ENCODE assay signal across 8 cellular contexts in the genomic region with DNA sequence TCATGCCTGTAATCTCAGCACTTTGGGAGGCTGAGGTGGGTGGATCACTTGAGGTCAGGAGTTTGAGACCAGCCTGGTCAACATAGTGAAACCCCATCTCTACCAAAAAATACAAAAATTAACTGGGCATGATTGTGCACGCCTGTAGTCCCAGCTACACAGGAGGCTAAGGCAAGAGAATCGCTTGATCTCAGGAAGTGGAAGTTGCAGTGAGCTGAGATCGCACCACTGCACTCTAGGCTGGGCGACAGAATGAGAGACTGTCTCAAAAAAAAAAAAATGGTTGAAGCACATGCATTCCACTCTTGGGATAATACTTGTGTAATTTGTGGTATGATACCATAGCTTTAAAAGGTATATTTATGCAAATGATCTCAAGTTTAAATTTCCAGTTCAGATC. TPM values are rescaled to one million over a fixed set of nuclear protein-coding genes. Genes with fewer than 3 reads are reported as not detected.
A peak's percentile ranks its signal among the peaks of the same experiment; 100 is the strongest.
DNase-seq lines count a peak whose midpoint lies in the region; ATAC-seq and TF ChIP-seq lines count a peak whose summit lies in the region.
"Not testable (repeated sequence)": the region's sequence is repeated elsewhere in the genome, so short reads cannot be mapped to it uniquely, and the experiment has no call there.

No MANE protein-coding gene starts in this region.

- not testable (repeated sequence) for H3K27me3 ChIP-seq in CD8-positive, alpha-beta memory T cell (ENCODE audit: insufficient read depth, low read length, poor library complexity, severe bottlenecking)

- DNase-seq in CD8-positive, alpha-beta memory T cell: peak in 1 of 5 donors; percentile 35
- peak; percentile 34 for DNase-seq in NAMALWA (ENCODE audit: low spot score)
- not testable (repeated sequence) for DNase-seq in activated T-helper 1 cell treated with anti-CD3 and anti-CD28 coated beads, Interleukin-12 subunit alpha, Interleukin-12 subunit beta, Interleukin-2, Interleukin-4 antibody, amounts not matched to agents 30 ng/mL and 10 ng/mL and 1 ng/mL, durations not matched to agents 14 hours and 24 hours and 36 hours (ENCODE audit: low spot score); naive B cell; stimulated activated naive B cell treated with anti-CD40 and anti-IgM and Interleukin-4, amounts not matched to agents 10 μg/mL and 1 μg/mL and 100 μg/mL, for 72 hours
- peak; percentile 19 for DNase-seq in central memory CD4-positive, alpha-beta T cell

- peaks cover 93% of the 10 kb centered on the region for H3K4me1 ChIP-seq in CD8-positive, alpha-beta memory T cell (ENCODE audit: insufficient read depth, low read length)
- peaks cover 23% of the 10 kb centered on the region for H3K4me1 ChIP-seq in HEK293 (ENCODE audit: control insufficient read depth, insufficient read depth, low read length)

- not testable (repeated sequence) for H3K9me3 ChIP-seq in CD8-positive, alpha-beta memory T cell (ENCODE audit: low read length); HEK293 (ENCODE audit: control insufficient read depth, insufficient read depth, low read depth, low read length)

- peak overlapping the region; percentile 8 to 72 (median 66) for H3K4me3 Mint-ChIP-seq in CD8-positive, alpha-beta memory T cell
- peak overlapping the region; percentile 39 for H3K4me3 Mint-ChIP-seq in activated T-helper 1 cell treated with anti-CD3 and anti-CD28 coated beads, Interleukin-12 subunit alpha, Interleukin-12 subunit beta, Interleukin-2, Interleukin-4 antibody, amounts not matched to agents 30 ng/mL and 10 ng/mL and 1 ng/mL, durations not matched to agents 14 hours and 24 hours and 36 hours
- H3K4me3 Mint-ChIP-seq in naive B cell: peak overlapping the region in 7 of 8 donors; percentile 6 to 83 (median 70)
- peak overlapping the region; percentile 9 to 44 for H3K4me3 Mint-ChIP-seq in stimulated activated naive B cell treated with anti-CD40 and anti-IgM and Interleukin-4, amounts not matched to agents 10 μg/mL and 1 μg/mL and 100 μg/mL, for 72 hours

- not testable (repeated sequence) for H3K27me3 Mint-ChIP-seq in CD8-positive, alpha-beta memory T cell; activated T-helper 1 cell treated with anti-CD3 and anti-CD28 coated beads, Interleukin-12 subunit alpha, Interleukin-12 subunit beta, Interleukin-2, Interleukin-4 antibody, amounts not matched to agents 30 ng/mL and 10 ng/mL and 1 ng/mL, durations not matched to agents 14 hours and 24 hours and 36 hours (ENCODE audit: insufficient read depth); naive B cell; stimulated activated naive B cell treated with anti-CD40 and anti-IgM and Interleukin-4, amounts not matched to agents 10 μg/mL and 1 μg/mL and 100 μg/mL, for 72 hours

- not testable (repeated sequence) for H3K9me3 Mint-ChIP-seq in CD8-positive, alpha-beta memory T cell; activated T-helper 1 cell treated with anti-CD3 and anti-CD28 coated beads, Interleukin-12 subunit alpha, Interleukin-12 subunit beta, Interleukin-2, Interleukin-4 antibody, amounts not matched to agents 30 ng/mL and 10 ng/mL and 1 ng/mL, durations not matched to agents 14 hours and 24 hours and 36 hours; naive B cell; stimulated activated naive B cell treated with anti-CD40 and anti-IgM and Interleukin-4, amounts not matched to agents 10 μg/mL and 1 μg/mL and 100 μg/mL, for 72 hours

- CTCF ChIA-PET in CD8-positive, alpha-beta memory T cell (lab: Charles Lee): interaction anchor here (0.9 to 1.3 kb wide), 2 partner anchors 19 to 32 kb away, joined by 3 read pairs; no protein-coding TSS in a partner anchor
- CTCF ChIA-PET in HEK293 (lab: Yijun Ruan, JAX): interaction anchor here (0.6 to 1.1 kb wide), 2 partner anchors 13 to 32 kb away, joined by 3 read pairs; no protein-coding TSS in a partner anchor

- H3K4me1 Mint-ChIP-seq in CD8-positive, alpha-beta memory T cell: peaks cover 74 to 95% (median 86%) of the 10 kb centered on the region in 3 donors
- H3K4me1 Mint-ChIP-seq in activated T-helper 1 cell treated with anti-CD3 and anti-CD28 coated beads, Interleukin-12 subunit alpha, Interleukin-12 subunit beta, Interleukin-2, Interleukin-4 antibody, amounts not matched to agents 30 ng/mL and 10 ng/mL and 1 ng/mL, durations not matched to agents 14 hours and 24 hours and 36 hours (ENCODE audit: low read depth): peaks cover 59% of the 10 kb centered on the region
- peaks cover 51 to 86% (median 59%) of the 10 kb centered on the region in 3 donors for H3K4me1 Mint-ChIP-seq in naive B cell
- H3K4me1 Mint-ChIP-seq in stimulated activated naive B cell treated with anti-CD40 and anti-IgM and Interleukin-4, amounts not matched to agents 10 μg/mL and 1 μg/mL and 100 μg/mL, for 72 hours: peaks cover 45 to 77% of the 10 kb centered on the region in 2 donors

- TF ChIP-seq CTCF in HEK293 (tag by site-specific recombination; IDR thresholded peaks at IDR 0.05); VCaP (conservative IDR thresholded peaks at IDR 0.05): not testable (repeated sequence)

- not testable (repeated sequence) for H3K4me3 ChIP-seq in CD8-positive, alpha-beta memory T cell (ENCODE audit: low read length); HEK293 (ENCODE audit: low read depth, low read length)

- intact Hi-C loops in activated T-helper 1 cell treated with anti-CD3 and anti-CD28 coated beads, Interleukin-12 subunit alpha, Interleukin-12 subunit beta, Interleukin-2, Interleukin-4 antibody, amounts not matched to agents 30 ng/mL and 10 ng/mL and 1 ng/mL, durations not matched to agents 14 hours and 24 hours and 36 hours (cut with micrococcal nuclease): not testable (repeated sequence)

- peaks cover 10% of the 10 kb centered on the region for H3K36me3 ChIP-seq in CD8-positive, alpha-beta memory T cell (ENCODE audit: insufficient read depth, low read length)
- H3K36me3 ChIP-seq in HEK293 (ENCODE audit: control insufficient read depth in 2 of 2, insufficient read depth in 1 of 2, low read length in 2 of 2): peaks cover 9 to 14% of the 10 kb centered on the region in 2 experiments; a peak in 2 of 3 replicates

- peaks cover 0 to 63% (median 11%) of the 10 kb centered on the region in 3 donors for H3K36me3 Mint-ChIP-seq in CD8-positive, alpha-beta memory T cell
- H3K36me3 Mint-ChIP-seq in activated T-helper 1 cell treated with anti-CD3 and anti-CD28 coated beads, Interleukin-12 subunit alpha, Interleukin-12 subunit beta, Interleukin-2, Interleukin-4 antibody, amounts not matched to agents 30 ng/mL and 10 ng/mL and 1 ng/mL, durations not matched to agents 14 hours and 24 hours and 36 hours (ENCODE audit: low read depth): peaks cover 40% of the 10 kb centered on the region
- peaks cover 6 to 15% of the 10 kb centered on the region in 2 donors for H3K36me3 Mint-ChIP-seq in naive B cell
- peaks cover 25 to 52% of the 10 kb centered on the region in 2 donors for H3K36me3 Mint-ChIP-seq in stimulated activated naive B cell treated with anti-CD40 and anti-IgM and Interleukin-4, amounts not matched to agents 10 μg/mL and 1 μg/mL and 100 μg/mL, for 72 hours

- POLR2A ChIA-PET in CD8-positive, alpha-beta memory T cell (lab: Charles Lee): interaction anchor here (1.2 kb wide), 1 partner anchor 9 kb away, joined by 3 read pairs; no protein-coding TSS in a partner anchor
- POLR2A ChIA-PET in HEK293 (lab: Yijun Ruan, JAX): interaction anchor here (0.9 to 1.1 kb wide), 2 partner anchors 12 to 14 kb away, joined by 3 read pairs; partner anchors contain the start of gene GPBP1

- not testable (repeated sequence) for H3K27ac ChIP-seq in CD8-positive, alpha-beta memory T cell (ENCODE audit: low read depth, low read length)
- H3K27ac ChIP-seq in HEK293 (ENCODE audit: extremely low read depth, low read depth, low read length) (0 out of 2 replicates have a peak overlapping the region, but pooled peaks have one; percentile 2), VCaP (0 out of 2 replicates have a peak overlapping the region, but pooled peaks have one; percentile 40)

- peak; percentile 72 to 75 for ATAC-seq in naive B cell (ENCODE audit: low read depth in 2 of 2)
- ATAC-seq in stimulated activated naive B cell treated with anti-CD40 and anti-IgM and Interleukin-4, amounts not matched to agents 10 μg/mL and 1 μg/mL and 100 μg/mL, for 72 hours (replicated peaks): peak in 1 of 2 donors; percentile 46

- H3K27ac Mint-ChIP-seq in CD8-positive, alpha-beta memory T cell: peak overlapping the region; percentile 35 to 84 (median 72)
- H3K27ac Mint-ChIP-seq in activated T-helper 1 cell treated with anti-CD3 and anti-CD28 coated beads, Interleukin-12 subunit alpha, Interleukin-12 subunit beta, Interleukin-2, Interleukin-4 antibody, amounts not matched to agents 30 ng/mL and 10 ng/mL and 1 ng/mL, durations not matched to agents 14 hours and 24 hours and 36 hours: peak overlapping the region; percentile 13
- peak overlapping the region; percentile 5 to 91 (median 66) for H3K27ac Mint-ChIP-seq in naive B cell
- H3K27ac Mint-ChIP-seq in stimulated activated naive B cell treated with anti-CD40 and anti-IgM and Interleukin-4, amounts not matched to agents 10 μg/mL and 1 μg/mL and 100 μg/mL, for 72 hours: peak overlapping the region; percentile 62

TF ChIP-seq in HEK293, 187 proteins besides CTCF, POLR2A, EP300 and RAD21:
- peak; percentile 21; the same call in 1 of the 2 replicates for TF ChIP-seq ZNF585B (tag by site-specific recombination; IDR thresholded peaks at IDR 0.05)

RNA-seq across cellular contexts. Expression of gene GPBP1, which starts 14.1 kb away (rescaled TPM):
- total RNA-seq in CD8-positive, alpha-beta memory T cell: 10 to 100 TPM; 77.7 to 81.9 TPM
- 101 TPM for polyA plus RNA-seq in CD8-positive, alpha-beta memory T cell
- 94.6 and 106 TPM in 2 replicates for total RNA-seq in activated T-helper 1 cell treated with anti-CD3 and anti-CD28 coated beads, Interleukin-12 subunit alpha, Interleukin-12 subunit beta, Interleukin-2, Interleukin-4 antibody, amounts not matched to agents 30 ng/mL and 10 ng/mL and 1 ng/mL, durations not matched to agents 14 hours and 24 hours and 36 hours
- polyA plus RNA-seq in naive B cell (ENCODE audit: low read depth in 6 of 6): 100 to 1,000 TPM in 4 of 6 donors, 10 to 100 TPM in 2; 84.1 to 120 (median 106) TPM

Comparison
In these comparisons a context has a peak if more than half of its experiments do, and no peak if none do; other contexts are left out.
1. H3K27ac Mint-ChIP-seq: peak in every context shown above with its lines; median percentile 72 in CD8-positive, alpha-beta memory T cell; 66 in naive B cell; 62 in stimulated activated naive B cell treated with anti-CD40 and anti-IgM and Interleukin-4, amounts not matched to agents 10 μg/mL and 1 μg/mL and 100 μg/mL, for 72 hours; 13 in activated T-helper 1 cell treated with anti-CD3 and anti-CD28 coated beads, Interleukin-12 subunit alpha, Interleukin-12 subunit beta, Interleukin-2, Interleukin-4 antibody, amounts not matched to agents 30 ng/mL and 10 ng/mL and 1 ng/mL, durations not matched to agents 14 hours and 24 hours and 36 hours.